27 cellular contexts compared by ENCODE assay signal in genomic region chr17:72974605-72975232, GRCh38.
DNase-seq lines count a peak whose midpoint lies in the region; ATAC-seq, FAIRE-seq and TF ChIP-seq lines count a peak whose summit lies in the region.
"Had no signal": no experiment of that assay in that cellular context is flagged by ENCODE, and none has a peak within 500 bp of the region (broad histone marks: within the 10 kb centered on the region; RNA-seq: fewer than 3 reads in every experiment).

No MANE protein-coding gene starts in this region.

- TF ChIP-seq POLR2A in GM12878 (IDR thresholded peaks at IDR 0.05; ENCODE audit: low read depth, low read length), result no peak

- no peak for ATAC-seq in GM12878
- peak; percentile 31 for ATAC-seq in left lung
- ATAC-seq: activated CD4-positive, CD25-positive, alpha-beta regulatory T cell treated with anti-CD3 and anti-CD28 coated beads, Interleukin-2, amount 50 U/mL, for 24 hours; activated T-cell treated with anti-CD3 and anti-CD28 coated beads, Interleukin-2, amount 50 U/mL, for 72 hours; K562; left ventricle myocardium superior; stimulated activated naive CD8-positive, alpha-beta T cell treated with anti-CD3 and anti-CD28 coated beads, Interleukin-15, Interleukin-2, amounts not matched to agents 100 U/mL and 50 U/mL, for 24 hours had no signal

- H3K4me1 ChIP-seq in GM12878 (ENCODE audit: control insufficient read depth, insufficient read depth, low read length) (peaks cover 10% of the 10 kb centered on the region), left lung (peaks cover 11 to 20% of the 10 kb centered on the region in 2 donors)
- H3K4me1 ChIP-seq: prostate gland had no signal

- no peak for TF ChIP-seq RAD21 in GM12878 (IDR thresholded peaks at IDR 0.05; ENCODE audit: insufficient read depth, low read depth, low read length)

- POLR2A ChIA-PET in GM12878 (lab: Charles Lee), result interaction anchor here (0.6 kb wide), 4 partner anchors 11 to 85 kb away, joined by 4 to 5 read pairs (median 4); no protein-coding TSS in a partner anchor

- H4K20me1 ChIP-seq in GM12878 (ENCODE audit: control insufficient read depth, insufficient read depth), result no peaks in the 10 kb centered on the region

- BruUV-seq in GM12878 (replicated peaks; lab: Mats Ljungman, UMichigan), result no TSS peak

- H3K36me3 Mint-ChIP-seq in nephron progenitor cell (ENCODE audit: low read depth), result peaks cover 4% of the 10 kb centered on the region

- peaks cover 2% of the 10 kb centered on the region; the same call in 1 of the 2 replicates for H3K79me2 ChIP-seq in GM12878 (ENCODE audit: control insufficient read depth, insufficient read depth, low read length)

- H3K27me3 Mint-ChIP-seq in nephron progenitor cell (ENCODE audit: low read depth, poor library complexity), result peaks cover 7% of the 10 kb centered on the region

- SMC1A ChIA-PET in GM12878 (lab: Charles Lee; ENCODE audit: uncharacterized antibody, unreplicated experiment), result interaction anchor here (0.6 to 1.1 kb wide), 5 partner anchors 11 to 250 kb away, joined by 3 to 5 read pairs (median 3); no protein-coding TSS in a partner anchor

- no peak for TF ChIP-seq CTCF in GM12878 (IDR thresholded peaks at IDR 0.05 in 2 of 3, conservative IDR thresholded peaks at IDR 0.05 in 1 of 3; ENCODE audit: control insufficient read depth in 2 of 3, extremely low read depth in 1 of 3, insufficient read depth in 1 of 3, low read depth in 3 of 3, low read length in 3 of 3)
- TF ChIP-seq CTCF in left lung (IDR thresholded peaks at IDR 0.05), result no peak
- no peak for TF ChIP-seq CTCF in nephron progenitor cell (IDR thresholded peaks at IDR 0.05)

- peaks cover 13% of the 10 kb centered on the region for H3K9me3 Mint-ChIP-seq in nephron progenitor cell

- H3K9ac ChIP-seq in GM12878 (ENCODE audit: control insufficient read depth, insufficient read depth, low read length), result no peak overlapping the region
- H3K9ac ChIP-seq: neural progenitor cell had no signal

- H3K9me3 ChIP-seq in GM12878 (replicated peaks; ENCODE audit: control insufficient read depth, insufficient read depth, low read length) (no peaks in the 10 kb centered on the region; the same call in 1 of the 3 replicates), left lung (no peaks in the 10 kb centered on the region)
- H3K9me3 ChIP-seq: esophagus muscularis mucosa, prostate gland, tibial artery had no signal

- RAD21 ChIA-PET in GM12878 (lab: Charles Lee; ENCODE audit: unreplicated experiment), result interaction anchor here (0.6 to 1.3 kb wide), 4 partner anchors 43 to 418 kb away, joined by 3 to 4 read pairs (median 3); no protein-coding TSS in a partner anchor

- H3K27ac ChIP-seq in GM12878 (ENCODE audit: control insufficient read depth, insufficient read depth), result no peak overlapping the region
- no peak overlapping the region for H3K27ac ChIP-seq in left lung
- H3K27ac ChIP-seq: esophagus muscularis mucosa, neural progenitor cell, prostate gland, RWPE1, skin epidermis, tibial artery had no signal

- TF ChIP-seq EP300 in GM12878 (IDR thresholded peaks at IDR 0.05; ENCODE audit: borderline replicate concordance in 1 of 2, control insufficient read depth in 1 of 2, low read depth in 2 of 2, low read length in 2 of 2), result no peak

- in situ Hi-C loops in GM12878 (cut with MboI), result no loop called here

- H3K4me3 Mint-ChIP-seq in nephron progenitor cell, result no peak overlapping the region
- H3K4me3 Mint-ChIP-seq: activated T-cell treated with anti-CD3 and anti-CD28 coated beads, Interleukin-2, amount 50 U/mL, for 72 hours; neural progenitor cell had no signal

- intact Hi-C loops in GM12878 (cut with micrococcal nuclease; ENCODE audit: unreplicated experiment), result no loop called here
- intact Hi-C loops in left lung (cut with DNase I), result no loop called here

- H3K36me3 ChIP-seq in GM12878 (ENCODE audit: control insufficient read depth in 2 of 2, insufficient read depth in 2 of 2, low read length in 1 of 2) (no peaks in the 10 kb centered on the region), left lung (no peaks in the 10 kb centered on the region)
- H3K36me3 ChIP-seq: esophagus muscularis mucosa, neural progenitor cell, prostate gland, tibial artery had no signal

- FAIRE-seq in GM12878 (lab: Jason Lieb, UNC), result peak; percentile 38
- FAIRE-seq: K562 had no signal

- peak; percentile 25 for DNase-seq in EH (ENCODE audit: low read depth)
- DNase-seq in M059J (ENCODE audit: low read depth), result peak; percentile 51
- no peak for DNase-seq in GM12878 (ENCODE audit: low read depth, low spot score)
- DNase-seq in left lung, result no peak
- no peak for DNase-seq in SHP77 treated with DMSO at 0.1 percent for 48 hours (lab: John Stamatoyannopoulos, UW)
- no peak for DNase-seq in HuH-7 (ENCODE audit: low spot score)
- no peak for DNase-seq in NCI-H524 treated with DMSO at 0.1 percent for 48 hours (lab: John Stamatoyannopoulos, UW)
- DNase-seq in nephron progenitor cell, result no peak
- DNase-seq: activated naive CD4-positive, alpha-beta T cell treated with anti-CD3 and anti-CD28 coated beads, Interleukin-2, amount 50 U/mL, for 16 hours; activated T-cell treated with anti-CD3 and anti-CD28 coated beads, Interleukin-2, amount 50 U/mL, for 72 hours; aorta; DMS79 treated with DMSO at 0.1 percent for 48 hours; effector CD4-positive, alpha-beta T cell; left ventricle myocardium superior; MV-4-11; NCI-H187; NCI-H446 treated with DMSO at 0.1 percent for 48 hours; stimulated activated naive CD8-positive, alpha-beta T cell treated with anti-CD3 and anti-CD28 coated beads, Interleukin-15, Interleukin-2, amounts not matched to agents 100 U/mL and 50 U/mL, for 24 hours; T1000; tibial artery had no signal

- CTCF ChIA-PET in GM12878 (lab: Yijun Ruan, JAX), result interaction anchor here (1.2 to 3.8 kb wide), 2 partner anchors 11 to 12 kb away, joined by 9 to 17 read pairs; no protein-coding TSS in a partner anchor

- H3K27me3 ChIP-seq in GM12878 (replicated peaks in 1 of 2; ENCODE audit: control insufficient read depth in 2 of 2, insufficient read depth in 2 of 2, low read length in 1 of 2) (no peaks in the 10 kb centered on the region), left lung (no peaks in the 10 kb centered on the region)
- H3K27me3 ChIP-seq: esophagus muscularis mucosa, neural progenitor cell, tibial artery had no signal

- peaks cover 53% of the 10 kb centered on the region for H3K4me1 Mint-ChIP-seq in nephron progenitor cell

- H3K4me2 ChIP-seq in GM12878 (ENCODE audit: control insufficient read depth, insufficient read depth), result no peak overlapping the region
- H3K4me2 ChIP-seq: neural progenitor cell had no signal

- no peak overlapping the region for H3K27ac Mint-ChIP-seq in nephron progenitor cell
- H3K27ac Mint-ChIP-seq: activated T-cell treated with anti-CD3 and anti-CD28 coated beads, Interleukin-2, amount 50 U/mL, for 72 hours; neural progenitor cell had no signal

- no peak overlapping the region for H3K4me3 ChIP-seq in GM12878
- H3K4me3 ChIP-seq in left lung, result no peak overlapping the region
- H3K4me3 ChIP-seq: esophagus muscularis mucosa, K562, neural progenitor cell, prostate gland, skin epidermis, tibial artery had no signal

- 99% methylated on average over 4 of the region's 4 CpGs for WGBS in GM12878 (ENCODE audit: insufficient coverage, insufficient replicate concordance, low lambda C conversion rate, missing lambda C conversion rate)

- H2AFZ ChIP-seq in GM12878 (ENCODE audit: control insufficient read depth, low read depth, low read length), result no peak overlapping the region
- H2AFZ ChIP-seq: neural progenitor cell had no signal

TF ChIP-seq in GM12878, 131 proteins besides CTCF, POLR2A, EP300 and RAD21:
- TF ChIP-seq ZNF217 (IDR thresholded peaks at IDR 0.05), result no peak
- TF ChIP-seq CREB1 (IDR thresholded peaks at IDR 0.05; ENCODE audit: low read depth), result no peak
- TF ChIP-seq, protein P1, sequence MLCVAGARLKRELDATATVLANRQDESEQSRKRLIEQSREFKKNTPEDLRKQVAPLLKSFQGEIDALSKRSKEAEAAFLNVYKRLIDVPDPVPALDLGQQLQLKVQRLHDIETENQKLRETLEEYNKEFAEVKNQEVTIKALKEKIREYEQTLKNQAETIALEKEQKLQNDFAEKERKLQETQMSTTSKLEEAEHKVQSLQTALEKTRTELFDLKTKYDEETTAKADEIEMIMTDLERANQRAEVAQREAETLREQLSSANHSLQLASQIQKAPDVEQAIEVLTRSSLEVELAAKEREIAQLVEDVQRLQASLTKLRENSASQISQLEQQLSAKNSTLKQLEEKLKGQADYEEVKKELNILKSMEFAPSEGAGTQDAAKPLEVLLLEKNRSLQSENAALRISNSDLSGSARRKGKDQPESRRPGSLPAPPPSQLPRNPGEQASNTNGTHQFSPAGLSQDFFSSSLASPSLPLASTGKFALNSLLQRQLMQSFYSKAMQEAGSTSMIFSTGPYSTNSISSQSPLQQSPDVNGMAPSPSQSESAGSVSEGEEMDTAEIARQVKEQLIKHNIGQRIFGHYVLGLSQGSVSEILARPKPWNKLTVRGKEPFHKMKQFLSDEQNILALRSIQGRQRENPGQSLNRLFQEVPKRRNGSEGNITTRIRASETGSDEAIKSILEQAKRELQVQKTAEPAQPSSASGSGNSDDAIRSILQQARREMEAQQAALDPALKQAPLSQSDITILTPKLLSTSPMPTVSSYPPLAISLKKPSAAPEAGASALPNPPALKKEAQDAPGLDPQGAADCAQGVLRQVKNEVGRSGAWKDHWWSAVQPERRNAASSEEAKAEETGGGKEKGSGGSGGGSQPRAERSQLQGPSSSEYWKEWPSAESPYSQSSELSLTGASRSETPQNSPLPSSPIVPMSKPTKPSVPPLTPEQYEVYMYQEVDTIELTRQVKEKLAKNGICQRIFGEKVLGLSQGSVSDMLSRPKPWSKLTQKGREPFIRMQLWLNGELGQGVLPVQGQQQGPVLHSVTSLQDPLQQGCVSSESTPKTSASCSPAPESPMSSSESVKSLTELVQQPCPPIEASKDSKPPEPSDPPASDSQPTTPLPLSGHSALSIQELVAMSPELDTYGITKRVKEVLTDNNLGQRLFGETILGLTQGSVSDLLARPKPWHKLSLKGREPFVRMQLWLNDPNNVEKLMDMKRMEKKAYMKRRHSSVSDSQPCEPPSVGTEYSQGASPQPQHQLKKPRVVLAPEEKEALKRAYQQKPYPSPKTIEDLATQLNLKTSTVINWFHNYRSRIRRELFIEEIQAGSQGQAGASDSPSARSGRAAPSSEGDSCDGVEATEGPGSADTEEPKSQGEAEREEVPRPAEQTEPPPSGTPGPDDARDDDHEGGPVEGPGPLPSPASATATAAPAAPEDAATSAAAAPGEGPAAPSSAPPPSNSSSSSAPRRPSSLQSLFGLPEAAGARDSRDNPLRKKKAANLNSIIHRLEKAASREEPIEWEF (IDR thresholded peaks at IDR 0.05; ENCODE audit: insufficient replicate concordance, low read depth, low read length), result no peak
- TF ChIP-seq JUND (IDR thresholded peaks at IDR 0.05; ENCODE audit: low read depth, low read length), result no peak
- no peak for TF ChIP-seq TCF3 (IDR thresholded peaks at IDR 0.05; ENCODE audit: borderline replicate concordance, insufficient read depth, low read depth, low read length)

Comparison
In these comparisons a context has a peak if more than half of its experiments do, and no peak if none do; other contexts are left out.
1. DNase-seq: peak in EH (single experiment) and M059J (single experiment); none in GM12878 (single experiment), left lung (0 of 2), SHP77 treated with DMSO at 0.1 percent for 48 hours (single experiment), HuH-7 (single experiment), NCI-H524 treated with DMSO at 0.1 percent for 48 hours (single experiment) and nephron progenitor cell (single experiment).